Comparison of ENCODE assay signal across 9 cellular contexts in genomic region chr11:110094298-110095073, GRCh38. TPM values are rescaled to one million over a fixed set of nuclear protein-coding genes. Genes with fewer than 3 reads are reported as not detected.
DNase-seq lines count a peak whose midpoint lies in the region; ATAC-seq and TF ChIP-seq lines count a peak whose summit lies in the region.
"Had no signal": no experiment of that assay in that cellular context is flagged by ENCODE, and none has a peak within 500 bp of the region (broad histone marks: within the 10 kb centered on the region; RNA-seq: fewer than 3 reads in every experiment).

No MANE protein-coding gene starts in this region.

- H3K36me3 ChIP-seq in brain microvascular endothelial cell (replicated peaks) (peaks cover 3% of the 10 kb centered on the region), lung (ENCODE audit: control insufficient read depth in 2 of 2, insufficient read depth in 2 of 2, low read length in 2 of 2) (no peaks in the 10 kb centered on the region), tibial nerve (no peaks in the 10 kb centered on the region)

- no peak for DNase-seq in activated naive CD4-positive, alpha-beta T cell treated with anti-CD3 and anti-CD28 coated beads for 36 hours
- DNase-seq in activated naive CD4-positive, alpha-beta T cell (lab: John Stamatoyannopoulos, UW) = no peak
- DNase-seq in brain microvascular endothelial cell (no peak), lung (ENCODE audit: low spot score) (no peak), tibial nerve (ENCODE audit: low spot score in 2 of 2) (no peak), cerebellum (ENCODE audit: low spot score) (no peak), NCI-H2107 treated with DMSO at 0.1 percent for 48 hours (lab: John Stamatoyannopoulos, UW; ENCODE audit: unreplicated experiment) (no peak), 8988T (no peak)
- DNase-seq: DMS153 had no signal

- no peaks in the 10 kb centered on the region for H3K36me3 Mint-ChIP-seq in activated naive CD4-positive, alpha-beta T cell treated with anti-CD3 and anti-CD28 coated beads for 36 hours (ENCODE audit: low read depth)

- 20 to 24% methylated on average over 7 of the region's 7 CpGs for WGBS in lung, 2 donors
- 14 to 17% methylated on average over 7 of the region's 7 CpGs for WGBS in tibial nerve, 2 donors

- peaks cover 11% of the 10 kb centered on the region for H3K4me1 Mint-ChIP-seq in activated naive CD4-positive, alpha-beta T cell treated with anti-CD3 and anti-CD28 coated beads for 36 hours (ENCODE audit: low read depth)

- no peak for TF ChIP-seq EP300 in tibial nerve (IDR thresholded peaks at IDR 0.05)

- peak overlapping the region; percentile 51 for H3K4me3 Mint-ChIP-seq in activated naive CD4-positive, alpha-beta T cell treated with anti-CD3 and anti-CD28 coated beads for 36 hours

- H3K9me3 Mint-ChIP-seq in activated naive CD4-positive, alpha-beta T cell treated with anti-CD3 and anti-CD28 coated beads for 36 hours = no peaks in the 10 kb centered on the region

- no peak for TF ChIP-seq POLR2A in tibial nerve (IDR thresholded peaks at IDR 0.05)

- H3K27me3 Mint-ChIP-seq in activated naive CD4-positive, alpha-beta T cell treated with anti-CD3 and anti-CD28 coated beads for 36 hours (ENCODE audit: low read depth) = peaks cover 45% of the 10 kb centered on the region

- CTCF ChIA-PET in activated naive CD4-positive, alpha-beta T cell treated with anti-CD3 and anti-CD28 coated beads for 36 hours (lab: Charles Lee) = no interaction called here

- H3K4me1 ChIP-seq in lung (ENCODE audit: control insufficient read depth in 2 of 2, insufficient read depth in 2 of 2, low read length in 2 of 2) (peaks cover 0 to 5% of the 10 kb centered on the region in 2 donors), tibial nerve (peaks cover 0 to 53% (median 12%) of the 10 kb centered on the region in 4 donors)

- H3K27ac ChIP-seq in brain microvascular endothelial cell = peak overlapping the region; percentile 97
- peak overlapping the region in 1 of 2 donors; percentile 99 for H3K27ac ChIP-seq in lung (ENCODE audit: low read depth in 1 of 2, low read length in 1 of 2)
- H3K27ac ChIP-seq in tibial nerve = peak overlapping the region; percentile 95 to 99 (median 98)

- H3K9me3 ChIP-seq in lung (ENCODE audit: control insufficient read depth in 2 of 2, insufficient read depth in 1 of 2, low read length in 1 of 2) (no peaks in the 10 kb centered on the region), tibial nerve (no peaks in the 10 kb centered on the region)

- no peak for ATAC-seq in lung (ENCODE audit: insufficient read depth, low FRiP score)

- TF ChIP-seq CTCF in brain microvascular endothelial cell (IDR thresholded peaks at IDR 0.05; ENCODE audit: low read depth, low read length, missing control alignments) (no peak), lung (IDR thresholded peaks at IDR 0.05; ENCODE audit: control extremely low read depth, extremely low read depth) (no peak), tibial nerve (IDR thresholded peaks at IDR 0.05) (no peak)

- H3K27me3 ChIP-seq in brain microvascular endothelial cell (replicated peaks) = no peaks in the 10 kb centered on the region
- H3K27me3 ChIP-seq in lung (ENCODE audit: control insufficient read depth, insufficient read depth) = no peaks in the 10 kb centered on the region
- H3K27me3 ChIP-seq in tibial nerve = no peaks in the 10 kb centered on the region

- no peak overlapping the region for H3K27ac Mint-ChIP-seq in activated naive CD4-positive, alpha-beta T cell treated with anti-CD3 and anti-CD28 coated beads for 36 hours

- in situ Hi-C loops in brain microvascular endothelial cell (cut with HindIII; ENCODE audit: low pct_ligation_motif_present, low sequenced_read_pairs) = no loop called here

- intact Hi-C loops in activated naive CD4-positive, alpha-beta T cell treated with anti-CD3 and anti-CD28 coated beads for 36 hours (cut with micrococcal nuclease) = loop anchor here (1.0 to 5.0 kb wide), 2 partner anchors 148 to 333 kb away; partner anchors contain the start of gene FDX1

- H3K4me3 ChIP-seq in brain microvascular endothelial cell (ENCODE audit: low read depth, low read length) (peak overlapping the region; percentile 76), lung (peak overlapping the region; percentile 91), tibial nerve (peak overlapping the region; percentile 60 to 83 (median 72))

RNA-seq across cellular contexts. Expression of gene ZC3H12C, which starts 1.3 kb away (rescaled TPM):
- not detected for total RNA-seq in activated naive CD4-positive, alpha-beta T cell treated with anti-CD3 and anti-CD28 coated beads for 36 hours
- total RNA-seq in lung (10 to 100 TPM; 14.2 to 27.1 TPM), tibial nerve (10 to 100 TPM; 15.9 to 26.0 (median 19.4) TPM), cerebellum (30.9 TPM)
- 1 to 10 TPM; 3.4 to 4.0 TPM for polyA plus RNA-seq in lung

Comparison
In these comparisons a context has a peak if more than half of its experiments do, and no peak if none do; other contexts are left out.
1. RNA of gene ZC3H12C, which starts 1.3 kb away (total RNA-seq): 30.9 TPM in cerebellum (single experiment), 14.2 to 27.1 TPM in lung and 15.9 to 26.0 TPM in tibial nerve; not detected in activated naive CD4-positive, alpha-beta T cell treated with anti-CD3 and anti-CD28 coated beads for 36 hours; every median in the first group is over 10 times any median in the second.
2. Peak in every context shown above with its lines, with median percentiles within 50 percentile points of each other: H3K4me3 ChIP-seq.